Comparison of ENCODE assay signal across 20 cellular contexts in the genomic region with DNA sequence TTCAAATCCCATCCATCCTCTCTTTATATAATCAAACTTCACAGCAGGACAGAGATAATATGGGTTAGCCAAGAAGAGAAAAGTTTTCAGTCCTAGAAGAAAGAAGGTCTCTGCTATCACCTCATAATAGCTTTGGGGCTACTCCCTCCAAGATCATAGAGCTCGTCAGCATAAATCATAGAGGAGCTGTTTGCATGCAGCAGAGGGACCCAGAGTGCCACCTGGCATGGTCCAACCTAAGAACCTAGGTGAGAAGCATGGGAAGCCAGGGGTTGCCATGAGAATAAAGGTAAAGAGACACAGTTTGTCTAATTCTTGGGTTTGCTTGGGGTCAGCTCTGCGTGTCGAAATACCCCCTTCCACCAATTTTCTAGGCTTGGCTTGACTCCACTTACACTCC.
A peak's percentile ranks its signal among the peaks of the same experiment; 100 is the strongest.
DNase-seq lines count a peak whose midpoint lies in the region; ATAC-seq and TF ChIP-seq lines count a peak whose summit lies in the region.
"Had no signal": no experiment of that assay in that cellular context is flagged by ENCODE, and none has a peak within 500 bp of the region (broad histone marks: within the 10 kb centered on the region; RNA-seq: fewer than 3 reads in every experiment).

No MANE protein-coding gene starts in this region.

- no peaks in the 10 kb centered on the region for H4K20me1 ChIP-seq in Karpas-422 (ENCODE audit: insufficient read depth, low read depth, low read length)

- H3K4me2 ChIP-seq in Karpas-422 (ENCODE audit: low read depth, low read length, poor library complexity, severe bottlenecking), result peak overlapping the region; percentile 23

- no peaks in the 10 kb centered on the region for H3K4me1 Mint-ChIP-seq in activated CD4-positive, alpha-beta T cell treated with anti-CD3 and anti-CD28 coated beads for 36 hours
- H3K4me1 Mint-ChIP-seq: activated naive CD4-positive, alpha-beta T cell treated with anti-CD3 and anti-CD28 coated beads, Interleukin-2, amount 50 U/mL, for 24 hours; immature natural killer cell; naive B cell had no signal

- H3K27ac ChIP-seq in Karpas-422 (ENCODE audit: low read length) (no peak overlapping the region), VCaP (no peak overlapping the region)
- H3K27ac ChIP-seq: heart right ventricle, pancreas, sigmoid colon, stomach, upper lobe of left lung had no signal

- intact Hi-C loops in activated CD4-positive, alpha-beta T cell treated with anti-CD3 and anti-CD28 coated beads for 36 hours (cut with DNase I, micrococcal nuclease), result no loop called here
- intact Hi-C loops in mucosa of descending colon (cut with DNase I, micrococcal nuclease), result no loop called here

- H3K4me3 ChIP-seq in Karpas-422 (ENCODE audit: low read length), result no peak overlapping the region
- H3K4me3 ChIP-seq in mucosa of descending colon, result no peak overlapping the region
- H3K4me3 ChIP-seq: heart right ventricle, pancreas, sigmoid colon, stomach, upper lobe of left lung had no signal

- H3K79me2 ChIP-seq in Karpas-422 (ENCODE audit: low read length), result no peaks in the 10 kb centered on the region

- TF ChIP-seq CTCF in VCaP (conservative IDR thresholded peaks at IDR 0.05) (peak; percentile 21; the same call in 1 of the 2 replicates), mucosa of descending colon (IDR thresholded peaks at IDR 0.05) (no peak)

- no peak overlapping the region for H3K9ac ChIP-seq in Karpas-422 (ENCODE audit: low read length)

- no peak for ATAC-seq in activated CD4-positive, alpha-beta T cell treated with anti-CD3 and anti-CD28 coated beads for 36 hours
- ATAC-seq in mucosa of descending colon (no peak), GM18511 (IDR thresholded peaks at IDR 0.05; ENCODE audit: unreplicated experiment) (no peak)
- ATAC-seq: heart right ventricle, pancreas had no signal

- H3K9me2 ChIP-seq in Karpas-422 (replicated peaks; ENCODE audit: insufficient read depth, low read length), result no peaks in the 10 kb centered on the region

- H3K36me3 Mint-ChIP-seq in activated CD4-positive, alpha-beta T cell treated with anti-CD3 and anti-CD28 coated beads for 36 hours (ENCODE audit: low read depth), result no peaks in the 10 kb centered on the region
- H3K36me3 Mint-ChIP-seq: activated naive CD4-positive, alpha-beta T cell treated with anti-CD3 and anti-CD28 coated beads, Interleukin-2, amount 50 U/mL, for 24 hours; immature natural killer cell; naive B cell had no signal

- H2AFZ ChIP-seq in Karpas-422 (ENCODE audit: low read length), result no peak overlapping the region

- H3K27me3 ChIP-seq in Karpas-422 (ENCODE audit: low read length), result no peaks in the 10 kb centered on the region
- H3K27me3 ChIP-seq: heart right ventricle, pancreas, sigmoid colon, stomach, upper lobe of left lung had no signal

- H3K4me3 Mint-ChIP-seq in activated CD4-positive, alpha-beta T cell treated with anti-CD3 and anti-CD28 coated beads for 36 hours, result no peak overlapping the region
- H3K4me3 Mint-ChIP-seq: activated naive CD4-positive, alpha-beta T cell treated with anti-CD3 and anti-CD28 coated beads, Interleukin-2, amount 50 U/mL, for 24 hours; HFFc6; immature natural killer cell; naive B cell had no signal

- no peaks in the 10 kb centered on the region for H3K9me3 Mint-ChIP-seq in activated CD4-positive, alpha-beta T cell treated with anti-CD3 and anti-CD28 coated beads for 36 hours (ENCODE audit: low read depth)
- H3K9me3 Mint-ChIP-seq: activated naive CD4-positive, alpha-beta T cell treated with anti-CD3 and anti-CD28 coated beads, Interleukin-2, amount 50 U/mL, for 24 hours; HFFc6; immature natural killer cell had no signal

- H3K4me1 ChIP-seq in Karpas-422 (ENCODE audit: low read length) (peaks cover 28% of the 10 kb centered on the region), mucosa of descending colon (ENCODE audit: low read depth) (no peaks in the 10 kb centered on the region)
- H3K4me1 ChIP-seq: pancreas had no signal

- H3K27ac Mint-ChIP-seq in activated CD4-positive, alpha-beta T cell treated with anti-CD3 and anti-CD28 coated beads for 36 hours, result no peak overlapping the region
- H3K27ac Mint-ChIP-seq: activated naive CD4-positive, alpha-beta T cell treated with anti-CD3 and anti-CD28 coated beads, Interleukin-2, amount 50 U/mL, for 24 hours; HFFc6; immature natural killer cell had no signal

- peak; percentile 19 for DNase-seq in activated CD4-positive, alpha-beta T cell treated with anti-CD3 and anti-CD28 coated beads for 36 hours
- DNase-seq in activated CD4-positive, alpha-beta T cell treated with anti-CD3 and anti-CD28 coated beads for 48 hours, result no peak
- DNase-seq in Karpas-422 (peak; percentile 74), mucosa of descending colon (peak in 2 of 3 donors; percentile 14 to 30)
- no peak for DNase-seq in activated effector memory CD4-positive, alpha-beta T cell treated with anti-CD3 and anti-CD28 coated beads, Interleukin-2, amount 50 U/mL, for 16 hours
- DNase-seq: activated CD4-positive, alpha-beta T cell treated with anti-CD3 and anti-CD28 coated beads, Interleukin-2, amount 50 U/mL, for 4 hours; heart right ventricle; HFFc6; immature natural killer cell; naive B cell; NCI-H1105 treated with DMSO at 0.1 percent for 48 hours; NCI-H524 treated with DMSO at 0.1 percent for 48 hours; pancreas; sigmoid colon; stimulated activated CD4-positive, alpha-beta T cell treated with anti-CD3 and anti-CD28 coated beads, Interleukin-1b, Interleukin-23, amount 100 ng/mL, for 48 hours; stomach had no signal

- POLR2A ChIA-PET in activated CD4-positive, alpha-beta T cell treated with anti-CD3 and anti-CD28 coated beads for 36 hours (lab: Charles Lee), result interaction anchor here (0.6 to 0.7 kb wide), 3 partner anchors 236 to 515 kb away, joined by 3 to 4 read pairs (median 3); no protein-coding TSS in a partner anchor

- H3K27me3 Mint-ChIP-seq in activated CD4-positive, alpha-beta T cell treated with anti-CD3 and anti-CD28 coated beads for 36 hours, result peaks cover 13% of the 10 kb centered on the region

- H3K36me3 ChIP-seq in Karpas-422 (ENCODE audit: insufficient read depth, low read length) (no peaks in the 10 kb centered on the region), mucosa of descending colon (ENCODE audit: low read depth) (no peaks in the 10 kb centered on the region)
- H3K36me3 ChIP-seq: heart right ventricle, pancreas, sigmoid colon, stomach, upper lobe of left lung had no signal

- no peaks in the 10 kb centered on the region for H3K9me3 ChIP-seq in Karpas-422 (ENCODE audit: low read length)
- H3K9me3 ChIP-seq in mucosa of descending colon, result no peaks in the 10 kb centered on the region
- H3K9me3 ChIP-seq: heart right ventricle, pancreas, sigmoid colon, stomach, upper lobe of left lung had no signal

- CTCF ChIA-PET in activated CD4-positive, alpha-beta T cell treated with anti-CD3 and anti-CD28 coated beads for 36 hours (lab: Charles Lee), result interaction anchor here (0.6 to 1.2 kb wide), 3 partner anchors 12 to 119 kb away, joined by 3 to 4 read pairs (median 3); no protein-coding TSS in a partner anchor

Comparison
In these comparisons a context has a peak if more than half of its experiments do, and no peak if none do; other contexts are left out.
1. DNase-seq: peak in activated CD4-positive, alpha-beta T cell treated with anti-CD3 and anti-CD28 coated beads for 36 hours (single experiment), Karpas-422 (single experiment) and mucosa of descending colon (2 of 3); none in activated CD4-positive, alpha-beta T cell treated with anti-CD3 and anti-CD28 coated beads for 48 hours (single experiment) and activated effector memory CD4-positive, alpha-beta T cell treated with anti-CD3 and anti-CD28 coated beads, Interleukin-2, amount 50 U/mL, for 16 hours (single experiment).